Comparison of ENCODE assay signal across 22 cellular contexts in the genomic region with DNA sequence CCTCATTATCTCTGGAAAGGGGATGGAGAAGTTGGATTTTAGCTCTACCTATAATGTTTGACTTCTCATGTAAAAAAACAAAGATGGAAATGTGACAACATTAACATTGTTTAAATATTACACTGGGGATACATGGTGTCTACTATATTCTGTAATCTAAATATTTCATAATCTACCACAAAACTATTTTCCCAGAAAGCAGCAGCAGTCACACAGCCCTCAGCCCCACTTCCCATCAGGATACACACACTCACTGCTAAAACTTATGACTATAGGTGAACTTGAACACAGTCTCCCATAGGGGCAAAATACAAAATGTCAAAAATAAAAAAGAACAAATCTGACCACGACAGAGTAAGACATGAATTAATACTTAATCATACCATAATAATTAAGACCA.
DNase-seq lines count a peak whose midpoint lies in the region; ATAC-seq and TF ChIP-seq lines count a peak whose summit lies in the region.
"Had no signal": no experiment of that assay in that cellular context is flagged by ENCODE, and none has a peak within 500 bp of the region (broad histone marks: within the 10 kb centered on the region; RNA-seq: fewer than 3 reads in every experiment).

No MANE protein-coding gene starts in this region.

- H3F3A ChIP-seq in PC-9 (ENCODE audit: insufficient read depth, low read depth) = peaks cover 46% of the 10 kb centered on the region

- H3K4me3 ChIP-seq in PC-9 = no peak overlapping the region
- H3K4me3 ChIP-seq in fibroblast of mammary gland (ENCODE audit: control insufficient read depth, low read depth, low read length) = no peak overlapping the region
- no peak overlapping the region for H3K4me3 ChIP-seq in neutrophil (ENCODE audit: low read depth in 1 of 2, low read length in 1 of 2)
- H3K4me3 ChIP-seq in aorta (ENCODE audit: low read length in 2 of 2) = no peak overlapping the region
- H3K4me3 ChIP-seq in heart right ventricle = no peak overlapping the region
- H3K4me3 ChIP-seq: gastroesophageal sphincter, MG63, neural progenitor cell, smooth muscle cell, upper lobe of left lung had no signal

- DNase-seq in EH (ENCODE audit: low read depth) (peak; percentile 41), PC-9 (no peak), fibroblast of mammary gland (ENCODE audit: low read depth) (peak; percentile 18), DMS53 (lab: John Stamatoyannopoulos, UW) (no peak), aorta (no peak), heart right ventricle (no peak)
- DNase-seq: activated CD4-positive, alpha-beta T cell treated with anti-CD3 and anti-CD28 coated beads for 4 hours; activated naive CD8-positive, alpha-beta T cell treated with anti-CD3 and anti-CD28 coated beads, Interleukin-2, amount 10 ng/mL, durations not matched to agents 7 days and 5 days; COR-L47; kidney glomerular epithelial cell; MG63; NCI-H1436; NCI-H748 treated with DMSO at 0.1 percent for 48 hours; SHP77 treated with DMSO at 0.1 percent for 48 hours; stimulated activated CD4-positive, alpha-beta T cell treated with anti-CD3 and anti-CD28 coated beads, Interleukin-4, amount 100 ng/mL, for 24 hours; upper lobe of left lung had no signal

- WGBS in aorta, 2 donors = 56 to 68% methylated on average over 1 of the region's 1 CpG
- 79 to 80% methylated on average over 1 of the region's 1 CpG for WGBS in heart right ventricle, 2 donors

- H3K4me1 ChIP-seq in PC-9 (replicated peaks; ENCODE audit: insufficient read depth) (peaks cover 22% of the 10 kb centered on the region), neutrophil (ENCODE audit: control insufficient read depth in 1 of 2, insufficient read depth in 1 of 2, low read depth in 1 of 2, low read length in 1 of 2) (peaks cover 6 to 16% of the 10 kb centered on the region in 2 experiments), aorta (ENCODE audit: control insufficient read depth in 1 of 2, insufficient read depth in 2 of 2, low read length in 2 of 2) (no peaks in the 10 kb centered on the region), heart right ventricle (peaks cover 0 to 57% (median 36%) of the 10 kb centered on the region in 9 donors)
- H3K4me1 ChIP-seq: neural progenitor cell had no signal

- TF ChIP-seq CTCF in PC-9 (conservative IDR thresholded peaks at IDR 0.05) (no peak), fibroblast of mammary gland (conservative IDR thresholded peaks at IDR 0.05; ENCODE audit: control insufficient read depth, insufficient read depth, low read depth, low read length) (no peak), neutrophil (IDR thresholded peaks at IDR 0.05) (no peak), heart right ventricle (IDR thresholded peaks at IDR 0.05) (no peak)

- no TSS peak for BruUV-seq in PC-9 (replicated peaks; lab: Mats Ljungman, UMichigan)

- POLR2A ChIA-PET in PC-9 (lab: Charles Lee; ENCODE audit: unreplicated experiment) = no interaction called here

- peaks cover 8% of the 10 kb centered on the region for H3K36me3 ChIP-seq in PC-9 (ENCODE audit: low read depth)
- H3K36me3 ChIP-seq in neutrophil = peaks cover 15% of the 10 kb centered on the region
- no peaks in the 10 kb centered on the region for H3K36me3 ChIP-seq in aorta (ENCODE audit: control insufficient read depth in 1 of 2, insufficient read depth in 2 of 2, low read length in 1 of 2)
- peaks cover 0 to 21% (median 0%) of the 10 kb centered on the region in 9 donors for H3K36me3 ChIP-seq in heart right ventricle
- H3K36me3 ChIP-seq: neural progenitor cell had no signal

- H3K9me3 ChIP-seq in PC-9 (ENCODE audit: insufficient read depth, low read depth) (no peaks in the 10 kb centered on the region), neutrophil (no peaks in the 10 kb centered on the region), aorta (ENCODE audit: control insufficient read depth, low read length) (no peaks in the 10 kb centered on the region), heart right ventricle (no peaks in the 10 kb centered on the region)
- H3K9me3 ChIP-seq: gastroesophageal sphincter, MG63, upper lobe of left lung had no signal

- H3K79me2 ChIP-seq in PC-9 (ENCODE audit: low read depth) = peaks cover 95% of the 10 kb centered on the region

- H3K27me3 ChIP-seq in PC-9 (ENCODE audit: insufficient read depth, low read depth) (no peaks in the 10 kb centered on the region), neutrophil (no peaks in the 10 kb centered on the region), aorta (ENCODE audit: control insufficient read depth in 1 of 2, insufficient read depth in 2 of 2, low read length in 1 of 2) (no peaks in the 10 kb centered on the region), heart right ventricle (no peaks in the 10 kb centered on the region)
- H3K27me3 ChIP-seq: gastroesophageal sphincter, MG63, neural progenitor cell, upper lobe of left lung had no signal

- intact Hi-C loops in PC-9 (cut with micrococcal nuclease; ENCODE audit: unreplicated experiment) (no loop called here), aorta (cut with DNase I) (no loop called here), heart right ventricle (cut with DNase I) (no loop called here)

- H3K27ac ChIP-seq in PC-9 (0 out of 2 replicates have a peak overlapping the region, but pooled peaks have one; percentile 11), neutrophil (peak overlapping the region; percentile 31), aorta (ENCODE audit: low read depth in 1 of 2, low read length in 2 of 2) (no peak overlapping the region), heart right ventricle (no peak overlapping the region)
- H3K27ac ChIP-seq: epithelial cell of prostate, HL-60, neural progenitor cell, upper lobe of left lung had no signal

- CTCF ChIA-PET in PC-9 (lab: Charles Lee) = no interaction called here

- H2AFZ ChIP-seq in PC-9 = no peak overlapping the region
- H2AFZ ChIP-seq: neural progenitor cell had no signal

- peaks cover 68% of the 10 kb centered on the region for H4K20me1 ChIP-seq in PC-9 (ENCODE audit: insufficient read depth)

- H3K9me2 ChIP-seq in PC-9 (ENCODE audit: insufficient read depth) = no peaks in the 10 kb centered on the region

- H3K4me2 ChIP-seq in PC-9 = no peak overlapping the region
- H3K4me2 ChIP-seq: neural progenitor cell, smooth muscle cell had no signal

- no peak for ATAC-seq in aorta (ENCODE audit: low FRiP score)
- ATAC-seq in heart right ventricle = no peak
- ATAC-seq: gastroesophageal sphincter had no signal

Comparison
In these comparisons a context has a peak if more than half of its experiments do, and no peak if none do; other contexts are left out.
1. DNase-seq: peak in EH (single experiment) and fibroblast of mammary gland (single experiment); none in PC-9 (0 of 2), DMS53 (single experiment), aorta (0 of 2) and heart right ventricle (0 of 2).
2. H3K27ac ChIP-seq: peak in PC-9 (single experiment) and neutrophil (single experiment); none in aorta (0 of 2) and heart right ventricle (0 of 10).